ENCODE assay signal across 32 cellular contexts in the genomic region with DNA sequence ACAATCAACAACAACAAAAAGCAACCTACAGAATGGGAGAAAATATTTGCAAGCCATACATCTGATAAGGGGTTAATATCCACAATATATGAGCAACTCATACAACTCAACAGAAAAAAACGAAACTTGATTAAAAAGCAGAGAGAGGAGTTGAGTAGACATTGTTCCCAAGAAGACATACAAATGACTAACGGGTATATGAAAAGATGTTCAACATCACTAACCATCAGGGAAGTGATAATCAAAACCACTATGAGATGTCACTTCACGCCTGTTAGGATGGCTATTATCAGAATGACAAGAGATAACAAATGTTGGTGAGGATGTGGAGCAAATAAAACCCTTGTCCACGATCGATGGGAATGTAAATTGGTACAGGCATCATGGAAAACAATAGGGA.
"Had no signal": no experiment of that assay in that cellular context is flagged by ENCODE, and none has a peak within 500 bp of the region (broad histone marks: within the 10 kb centered on the region; RNA-seq: fewer than 3 reads in every experiment).

No MANE protein-coding gene starts in this region.

- H3K27me3 ChIP-seq: SJCRH30 had no signal

- FAIRE-seq: RCC 7860 had no signal

- H3K4me2 ChIP-seq: KMS-11, PC-9 had no signal

- H3K36me3 ChIP-seq: SJCRH30 had no signal

- H2AFZ ChIP-seq: PC-9 had no signal

- H3K9me3 ChIP-seq: SJCRH30 had no signal

- H3K9ac ChIP-seq: KMS-11 had no signal

- DNase-seq: Karpas-422, KBM-7, MM.1S, MV-4-11, NCI-H1092, NCI-H1105, NCI-H1417 treated with DMSO at 0.1 percent for 48 hours, NCI-H1436 treated with DMSO at 0.1 percent for 48 hours, NCI-H1694 treated with DMSO at 0.1 percent for 48 hours, NCI-H187 treated with DMSO at 0.1 percent for 48 hours, NCI-H2029, NCI-H2081, NCI-H2171 treated with DMSO at 0.1 percent for 48 hours, NCI-H2227 treated with DMSO at 0.1 percent for 48 hours, NCI-H345, NCI-H446, NCI-H524, NCI-H526, NCI-H69, NCI-H748 treated with DMSO at 0.1 percent for 48 hours, NCI-H82, PC-9, SHP77, SIG-M5, SJCRH30 had no signal

- ATAC-seq: Panc1, Right ventricle myocardium inferior, SK-N-SH treated with all-trans-retinoic acid at 6 μM for 48 hours had no signal

- H3K4me1 ChIP-seq: SJCRH30 had no signal

- H3K27ac ChIP-seq: KMS-11, PC-9, RWPE1, SJCRH30, SK-N-MC had no signal

- H3K4me3 ChIP-seq: PC-9, SJCRH30, SK-N-MC had no signal
